In the genomic region with DNA sequence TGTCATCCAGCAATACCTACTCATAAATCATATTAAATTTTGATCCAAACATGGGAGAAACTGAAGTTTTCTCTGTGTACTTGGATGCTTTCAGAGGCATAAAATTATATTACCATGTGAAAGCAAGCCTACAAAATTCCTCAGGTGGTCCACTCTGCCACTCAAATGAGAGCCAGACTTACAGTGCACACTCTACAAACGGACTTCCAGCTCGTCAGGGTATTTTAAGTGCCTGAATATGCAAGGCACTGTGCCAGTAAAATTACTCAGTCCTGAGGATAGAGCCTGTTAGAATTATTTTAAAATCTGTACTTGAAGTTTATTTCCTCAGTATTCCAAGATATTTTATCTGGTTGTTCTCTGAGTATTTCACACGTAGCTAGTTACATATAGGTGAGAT, we compare ENCODE assay signal across 17 cellular contexts. TPM values are rescaled to one million over a fixed set of nuclear protein-coding genes. Genes with fewer than 3 reads are reported as not detected.
DNase-seq lines count a peak whose midpoint lies in the region; ATAC-seq, FAIRE-seq and TF ChIP-seq lines count a peak whose summit lies in the region.
"Had no signal": no experiment of that assay in that cellular context is flagged by ENCODE, and none has a peak within 500 bp of the region (broad histone marks: within the 10 kb centered on the region; RNA-seq: fewer than 3 reads in every experiment).

No MANE protein-coding gene starts in this region.

- H3K9me3 ChIP-seq in kidney (ENCODE audit: control insufficient read depth in 1 of 2, low read length in 2 of 2) = no peaks in the 10 kb centered on the region
- H3K9me3 ChIP-seq: ascending aorta, BLaER1 had no signal

- H3K27me3 ChIP-seq in bronchial epithelial cell (ENCODE audit: control insufficient read depth, insufficient read depth, low read length) = no peaks in the 10 kb centered on the region
- H3K27me3 ChIP-seq: ascending aorta, BLaER1, neural progenitor cell had no signal

- no peak overlapping the region for H3K27ac ChIP-seq in kidney (ENCODE audit: low read depth in 2 of 2, low read length in 2 of 2)
- H3K27ac ChIP-seq: BLaER1, neural progenitor cell, VCaP had no signal

- H3K36me3 ChIP-seq in bronchial epithelial cell (ENCODE audit: control insufficient read depth, insufficient read depth, low read length) = peaks cover 3% of the 10 kb centered on the region
- peaks cover 10 to 13% of the 10 kb centered on the region in 2 donors for H3K36me3 ChIP-seq in kidney (ENCODE audit: control insufficient read depth in 1 of 2, insufficient read depth in 2 of 2, low read length in 2 of 2)
- H3K36me3 ChIP-seq: neural progenitor cell had no signal

- FAIRE-seq in bronchial epithelial cell (lab: Jason Lieb, UNC) (no peak), kidney (lab: Jason Lieb, UNC) (no peak)

- H3K4me1 ChIP-seq in kidney (ENCODE audit: control insufficient read depth in 1 of 2, insufficient read depth in 1 of 2, low read depth in 1 of 2, low read length in 2 of 2) = peaks cover 32 to 35% of the 10 kb centered on the region in 2 donors

- in situ Hi-C loops in ACHN (cut with HindIII; ENCODE audit: low pct_ligation_motif_present, low pct_unique_long_range_greater_than_20kb, low sequenced_read_pairs) = no loop called here

- intact Hi-C loops in posterior vena cava (cut with DNase I) (no loop called here), kidney (cut with DNase I) (no loop called here)

- TF ChIP-seq CTCF in bronchial epithelial cell (IDR thresholded peaks at IDR 0.05; ENCODE audit: insufficient read depth, low read length, severe bottlenecking) (no peak), kidney (IDR thresholded peaks at IDR 0.05; ENCODE audit: borderline replicate concordance, extremely low read depth, insufficient read depth) (no peak)

- DNase-seq in ACHN (peak; percentile 26), HT1080 (ENCODE audit: low read depth) (peak; percentile 40), bronchial epithelial cell (ENCODE audit: low read depth) (peak; percentile 35), kidney tubule cell (ENCODE audit: low spot score) (peak; percentile 39), posterior vena cava (ENCODE audit: low spot score) (no peak), middle frontal gyrus (ENCODE audit: extremely low spot score, low spot score) (no peak), kidney (no peak)
- DNase-seq: activated T-cell treated with anti-CD3 and anti-CD28 coated beads for 4 hours; NCI-H1092; NCI-H446 treated with DMSO at 0.1 percent for 48 hours; SHP77 treated with DMSO at 0.1 percent for 48 hours; stimulated activated CD4-positive, alpha-beta T cell treated with anti-CD3 and anti-CD28 coated beads, Interleukin-12 subunit alpha, Interleukin-12 subunit beta, amount 100 ng/mL, for 4 hours had no signal

- no peak overlapping the region for H3K9ac ChIP-seq in kidney (ENCODE audit: low read length in 2 of 2)
- H3K9ac ChIP-seq: BLaER1, neural progenitor cell had no signal

- H3K4me3 ChIP-seq in bronchial epithelial cell (ENCODE audit: low read depth, low read length) = no peak overlapping the region
- no peak overlapping the region for H3K4me3 ChIP-seq in kidney (ENCODE audit: low read length in 2 of 2)
- H3K4me3 ChIP-seq: ascending aorta, BLaER1, neural progenitor cell had no signal

- ATAC-seq in GM19467 (IDR thresholded peaks at IDR 0.05; ENCODE audit: unreplicated experiment) = no peak

RNA-seq across cellular contexts. Expression of a gene that starts 54.5 kb away (rescaled TPM):
- total RNA-seq in HT1080 (2014; rRNA removed; shearing (Covaris generic)) = 8.3 and 11.7 TPM in 2 replicates
- polyA plus RNA-seq in HT1080 (2015; cell fraction: cytosol; rRNA removed) = 10.6 and 13.4 TPM in 2 replicates
- 14.3 and 16.6 TPM in 2 replicates for polyA plus RNA-seq in HT1080 (2015; cell fraction: nucleus; rRNA removed)
- total RNA-seq in bronchial epithelial cell (9.2 and 9.5 TPM in 2 replicates), posterior vena cava (10 to 100 TPM; 13.4 to 15.0 TPM), kidney (13.2 TPM)
- polyA plus RNA-seq in kidney (ENCODE audit: insufficient read depth, low read depth, low replicate concordance) = 4.7 TPM

RNA-seq across cellular contexts. Expression of a gene that starts 58.7 kb away (rescaled TPM):
- 38.8 and 53.7 TPM in 2 replicates for total RNA-seq in HT1080 (2014; rRNA removed; shearing (Covaris generic))
- polyA plus RNA-seq in HT1080 (2015; cell fraction: cytosol; rRNA removed) = 19.7 and 29.7 TPM in 2 replicates
- 62.0 and 79.5 TPM in 2 replicates for polyA plus RNA-seq in HT1080 (2015; cell fraction: nucleus; rRNA removed)
- 29.2 and 61.7 TPM in 2 replicates for total RNA-seq in bronchial epithelial cell
- 10 to 100 TPM; 31.3 to 50.2 TPM for total RNA-seq in posterior vena cava
- total RNA-seq in kidney = 40.5 TPM
- 0.86 TPM for polyA plus RNA-seq in kidney (ENCODE audit: insufficient read depth, low read depth, low replicate concordance)

Comparison
In these comparisons a context has a peak if more than half of its experiments do, and no peak if none do; other contexts are left out.
1. DNase-seq: peak in ACHN (single experiment), HT1080 (single experiment), bronchial epithelial cell (single experiment) and kidney tubule cell (single experiment); none in posterior vena cava (single experiment), middle frontal gyrus (single experiment) and kidney (single experiment).